14 cellular contexts compared by ENCODE assay signal in genomic region chr5:149777382-149777781, GRCh38. TPM values are rescaled to one million over a fixed set of nuclear protein-coding genes. Genes with fewer than 3 reads are reported as not detected.
DNase-seq lines count a peak whose midpoint lies in the region; ATAC-seq and TF ChIP-seq lines count a peak whose summit lies in the region.
"Had no signal": no experiment of that assay in that cellular context is flagged by ENCODE, and none has a peak within 500 bp of the region (broad histone marks: within the 10 kb centered on the region; RNA-seq: fewer than 3 reads in every experiment).

No MANE protein-coding gene starts in this region.

- H3K9me2 ChIP-seq in GM23338 (ENCODE audit: insufficient read depth): no peaks in the 10 kb centered on the region

- H3K4me3 ChIP-seq in GM23338: no peak overlapping the region

- H3K4me1 Mint-ChIP-seq in GM23338 (peaks cover 53% of the 10 kb centered on the region), memory B cell (peaks cover 60% of the 10 kb centered on the region), T-cell (peaks cover 24 to 44% (median 29%) of the 10 kb centered on the region in 3 donors)
- peaks cover 44% of the 10 kb centered on the region for H3K4me1 Mint-ChIP-seq in activated naive CD8-positive, alpha-beta T cell treated with anti-CD3 and anti-CD28 coated beads, Interleukin-2, amount 50 U/mL, for 24 hours
- peaks cover 53 to 65% of the 10 kb centered on the region in 2 donors for H3K4me1 Mint-ChIP-seq in stimulated activated naive B cell treated with anti-CD40 and anti-IgM and Interleukin-4, amounts not matched to agents 10 μg/mL and 1 μg/mL and 100 μg/mL, for 72 hours

- peaks cover 5% of the 10 kb centered on the region; the same call in 1 of the 2 replicates for H3K4me1 ChIP-seq in GM23338 (ENCODE audit: insufficient read depth)

- 0 out of 2 replicates have a peak overlapping the region, but pooled peaks have one; percentile 14 for H3K4me2 ChIP-seq in GM23338

- H3K27me3 ChIP-seq in GM23338 (ENCODE audit: insufficient read depth): no peaks in the 10 kb centered on the region
- H3K27me3 ChIP-seq: brain microvascular endothelial cell had no signal

- POLR2A ChIA-PET in T-cell (lab: Charles Lee): interaction anchor here in 1 of 2 donors (0.6 kb wide), 1 partner anchor 106 kb away, joined by 3 read pairs; no protein-coding TSS in a partner anchor

- H3K27ac Mint-ChIP-seq in GM23338 (peak overlapping the region; percentile 75; the same call in 1 of the 2 replicates), memory B cell (peak overlapping the region; percentile 93), T-cell (no peak overlapping the region)
- no peak overlapping the region for H3K27ac Mint-ChIP-seq in activated naive CD8-positive, alpha-beta T cell treated with anti-CD3 and anti-CD28 coated beads, Interleukin-2, amount 50 U/mL, for 24 hours
- H3K27ac Mint-ChIP-seq in stimulated activated naive B cell treated with anti-CD40 and anti-IgM and Interleukin-4, amounts not matched to agents 10 μg/mL and 1 μg/mL and 100 μg/mL, for 72 hours: peak overlapping the region; percentile 75

- ATAC-seq in GM23338: peak; percentile 45
- ATAC-seq in activated naive CD8-positive, alpha-beta T cell treated with anti-CD3 and anti-CD28 coated beads, Interleukin-2, amount 50 U/mL, for 24 hours: no peak
- ATAC-seq in memory B cell (ENCODE audit: low read depth): no peak
- ATAC-seq in stimulated activated naive B cell treated with anti-CD40 and anti-IgM and Interleukin-4, amounts not matched to agents 10 μg/mL and 1 μg/mL and 100 μg/mL, for 72 hours (replicated peaks): no peak
- ATAC-seq in T-cell (replicated peaks in 1 of 4): no peak
- ATAC-seq: SK-N-SH treated with all-trans-retinoic acid at 6 μM for 48 hours had no signal

- H3K9me3 Mint-ChIP-seq in GM23338 (peaks cover 3% of the 10 kb centered on the region), memory B cell (peaks cover 4% of the 10 kb centered on the region), T-cell (peaks cover 0 to 4% (median 0%) of the 10 kb centered on the region in 3 donors)
- H3K9me3 Mint-ChIP-seq in activated naive CD8-positive, alpha-beta T cell treated with anti-CD3 and anti-CD28 coated beads, Interleukin-2, amount 50 U/mL, for 24 hours: peaks cover 4% of the 10 kb centered on the region
- H3K9me3 Mint-ChIP-seq in stimulated activated naive B cell treated with anti-CD40 and anti-IgM and Interleukin-4, amounts not matched to agents 10 μg/mL and 1 μg/mL and 100 μg/mL, for 72 hours: peaks cover 6% of the 10 kb centered on the region in 2 donors

- no peaks in the 10 kb centered on the region for H3K36me3 ChIP-seq in GM23338 (ENCODE audit: insufficient read depth)
- H3K36me3 ChIP-seq: brain microvascular endothelial cell had no signal

- no peaks in the 10 kb centered on the region; the same call in none of the 2 replicates for H4K20me1 ChIP-seq in GM23338 (replicated peaks; ENCODE audit: insufficient read depth)

- no peak overlapping the region for H2AFZ ChIP-seq in GM23338

- H3K36me3 Mint-ChIP-seq in GM23338 (ENCODE audit: low read depth): peaks cover 15% of the 10 kb centered on the region
- peaks cover 13% of the 10 kb centered on the region for H3K36me3 Mint-ChIP-seq in activated naive CD8-positive, alpha-beta T cell treated with anti-CD3 and anti-CD28 coated beads, Interleukin-2, amount 50 U/mL, for 24 hours (ENCODE audit: low read depth)
- H3K36me3 Mint-ChIP-seq in memory B cell: peaks cover 7% of the 10 kb centered on the region
- H3K36me3 Mint-ChIP-seq in stimulated activated naive B cell treated with anti-CD40 and anti-IgM and Interleukin-4, amounts not matched to agents 10 μg/mL and 1 μg/mL and 100 μg/mL, for 72 hours: peaks cover 15 to 17% of the 10 kb centered on the region in 2 donors
- peaks cover 9% of the 10 kb centered on the region for H3K36me3 Mint-ChIP-seq in T-cell

- peaks cover 34% of the 10 kb centered on the region for H3K79me2 ChIP-seq in GM23338 (replicated peaks; ENCODE audit: insufficient read depth)

- H3K4me3 Mint-ChIP-seq in GM23338: no peak overlapping the region
- no peak overlapping the region for H3K4me3 Mint-ChIP-seq in activated naive CD8-positive, alpha-beta T cell treated with anti-CD3 and anti-CD28 coated beads, Interleukin-2, amount 50 U/mL, for 24 hours
- peak overlapping the region; percentile 21 for H3K4me3 Mint-ChIP-seq in memory B cell
- H3K4me3 Mint-ChIP-seq in stimulated activated naive B cell treated with anti-CD40 and anti-IgM and Interleukin-4, amounts not matched to agents 10 μg/mL and 1 μg/mL and 100 μg/mL, for 72 hours: no peak overlapping the region
- H3K4me3 Mint-ChIP-seq in T-cell: no peak overlapping the region
- H3K4me3 Mint-ChIP-seq: neural crest cell had no signal

- no peak for TF ChIP-seq CTCF in GM23338 (conservative IDR thresholded peaks at IDR 0.05; ENCODE audit: low read depth in 2 of 2)

- CTCF ChIA-PET in T-cell (lab: Charles Lee): interaction anchor here in 1 of 2 donors (0.5 kb wide), 1 partner anchor 57 kb away, joined by 4 read pairs; no protein-coding TSS in a partner anchor

- no peak overlapping the region for H3K27ac ChIP-seq in GM23338 (ENCODE audit: low read depth)
- H3K27ac ChIP-seq: brain microvascular endothelial cell had no signal

- peak; percentile 42 for DNase-seq in GM23338 (ENCODE audit: low spot score)
- peak; percentile 6 for DNase-seq in activated naive CD8-positive, alpha-beta T cell treated with anti-CD3 and anti-CD28 coated beads, Interleukin-2, amount 50 U/mL, for 24 hours
- no peak for DNase-seq in memory B cell (ENCODE audit: low spot score in 2 of 2)
- DNase-seq in stimulated activated naive B cell treated with anti-CD40 and anti-IgM and Interleukin-4, amounts not matched to agents 10 μg/mL and 1 μg/mL and 100 μg/mL, for 72 hours: no peak
- DNase-seq in amniotic stem cell (lab: John Stamatoyannopoulos, UW): no peak
- DNase-seq in T-cell: no peak
- DNase-seq in NCI-H1105 treated with DMSO at 0.1 percent for 48 hours (lab: John Stamatoyannopoulos, UW): no peak
- DNase-seq in stimulated activated naive CD4-positive, alpha-beta T cell treated with Interleukin-2 at 50 U/mL for 16 hours (lab: John Stamatoyannopoulos, UW): no peak
- DNase-seq: activated CD4-positive, alpha-beta T cell treated with anti-CD3 and anti-CD28 coated beads for 1 hour; brain microvascular endothelial cell; NK-92 treated with Interleukin-12 subunit alpha and Interleukin-12 subunit beta, amount 100 ng/mL, for 24 hours; stimulated activated CD4-positive, alpha-beta T cell treated with anti-CD3 and anti-CD28 coated beads, Interleukin-15, amount 100 ng/mL, for 24 hours had no signal

- no peaks in the 10 kb centered on the region for H3F3A ChIP-seq in GM23338 (replicated peaks; ENCODE audit: low read depth)

- H3K27me3 Mint-ChIP-seq in GM23338 (ENCODE audit: insufficient read depth, low read depth, poor library complexity): peaks cover 15% of the 10 kb centered on the region
- H3K27me3 Mint-ChIP-seq in activated naive CD8-positive, alpha-beta T cell treated with anti-CD3 and anti-CD28 coated beads, Interleukin-2, amount 50 U/mL, for 24 hours: no peaks in the 10 kb centered on the region
- no peaks in the 10 kb centered on the region for H3K27me3 Mint-ChIP-seq in memory B cell
- H3K27me3 Mint-ChIP-seq in stimulated activated naive B cell treated with anti-CD40 and anti-IgM and Interleukin-4, amounts not matched to agents 10 μg/mL and 1 μg/mL and 100 μg/mL, for 72 hours: no peaks in the 10 kb centered on the region
- H3K27me3 Mint-ChIP-seq in T-cell: no peaks in the 10 kb centered on the region

RNA-seq across cellular contexts. Expression of gene PPARGC1B, which starts 47.3 kb away (rescaled TPM):
- total RNA-seq in GM23338 (2014; rRNA removed; shearing (Covaris generic)): 10.6 and 11.4 TPM in 2 replicates
- polyA plus RNA-seq in GM23338 (2016; fragmentation: Nextera tagmentation; extraction: Ambion mirVana): 9.7 and 11.2 TPM in 2 replicates
- total RNA-seq in T-cell: 1 to 10 TPM; 4.3 to 6.0 (median 5.8) TPM

Comparison
In these comparisons a context has a peak if more than half of its experiments do, and no peak if none do; other contexts are left out.
1. DNase-seq: peak in GM23338 (single experiment) and activated naive CD8-positive, alpha-beta T cell treated with anti-CD3 and anti-CD28 coated beads, Interleukin-2, amount 50 U/mL, for 24 hours (single experiment); none in memory B cell (0 of 2), stimulated activated naive B cell treated with anti-CD40 and anti-IgM and Interleukin-4, amounts not matched to agents 10 μg/mL and 1 μg/mL and 100 μg/mL, for 72 hours (single experiment), amniotic stem cell (single experiment), T-cell (0 of 34), NCI-H1105 treated with DMSO at 0.1 percent for 48 hours (single experiment) and stimulated activated naive CD4-positive, alpha-beta T cell treated with Interleukin-2 at 50 U/mL for 16 hours (single experiment).
2. H3K27ac Mint-ChIP-seq: peak in GM23338 (single experiment), memory B cell (single experiment) and stimulated activated naive B cell treated with anti-CD40 and anti-IgM and Interleukin-4, amounts not matched to agents 10 μg/mL and 1 μg/mL and 100 μg/mL, for 72 hours (single experiment); none in activated naive CD8-positive, alpha-beta T cell treated with anti-CD3 and anti-CD28 coated beads, Interleukin-2, amount 50 U/mL, for 24 hours (single experiment) and T-cell (0 of 2).